In genomic region chr2:8102470-8102869, GRCh38 we compare ENCODE assay signal across 21 cellular contexts.
A peak's percentile ranks its signal among the peaks of the same experiment; 100 is the strongest.
DNase-seq lines count a peak whose midpoint lies in the region; ATAC-seq, FAIRE-seq and TF ChIP-seq lines count a peak whose summit lies in the region.
"Had no signal": no experiment of that assay in that cellular context is flagged by ENCODE, and none has a peak within 500 bp of the region (broad histone marks: within the 10 kb centered on the region; RNA-seq: fewer than 3 reads in every experiment).

No MANE protein-coding gene starts in this region.

- TF ChIP-seq EP300 in HepG2 (IDR thresholded peaks at IDR 0.05; ENCODE audit: low read depth in 2 of 2, low read length in 2 of 2) (no peak), HepG2 (CRISPR knock-in tag; IDR thresholded peaks at IDR 0.05; ENCODE audit: borderline replicate concordance) (no peak), SK-N-SH (IDR thresholded peaks at IDR 0.05; ENCODE audit: borderline replicate concordance in 1 of 2, low read depth in 1 of 2, low read length in 1 of 2) (no peak)

- no peak for FAIRE-seq in HepG2 (lab: Jason Lieb, UNC)
- FAIRE-seq: A204.1, D721Med, G401.6, GM12891 had no signal

- no peak overlapping the region for H3K4me3 Mint-ChIP-seq in GM23338
- H3K4me3 Mint-ChIP-seq: B cell; CD4-positive, alpha-beta T cell; CD8-positive, alpha-beta T cell had no signal

- no peaks in the 10 kb centered on the region for H3K9me3 Mint-ChIP-seq in GM23338
- H3K9me3 Mint-ChIP-seq: CD4-positive, alpha-beta T cell; CD8-positive, alpha-beta T cell had no signal

- H3K9ac ChIP-seq in HepG2 (ENCODE audit: insufficient read depth, low read depth, low read length) (no peak overlapping the region; the same call in 1 of the 2 replicates), SK-N-SH (no peak overlapping the region)
- H3K9ac ChIP-seq: BLaER1 treated with 17β-estradiol and CSF1 and Interleukin-3, amounts not matched to agents 10 nM and 100 nM had no signal

- BruUV-seq in HepG2 (replicated peaks; lab: Mats Ljungman, UMichigan): TSS peak; percentile 75

- CTCF ChIA-PET in HepG2 (lab: Yijun Ruan, JAX; ENCODE audit: low intra/inter-chr PET ratio, low total read pairs): interaction anchor here (1.2 kb wide), 1 partner anchor 12 kb away, joined by 3 read pairs; no protein-coding TSS in a partner anchor
- CTCF ChIA-PET in SK-N-SH (lab: Yijun Ruan, JAX): interaction anchor here (0.9 kb wide), 1 partner anchor 590 kb away, joined by 3 read pairs; no protein-coding TSS in a partner anchor

- WGBS in HepG2 (ENCODE audit: low lambda C conversion rate): 97% methylated on average over 4 of the region's 4 CpGs
- 93% methylated on average over 4 of the region's 4 CpGs for WGBS in right lobe of liver (ENCODE audit: insufficient coverage, low coverage, low lambda C conversion rate, missing lambda C conversion rate)
- 80% methylated on average over 4 of the region's 4 CpGs for WGBS in hepatocyte (ENCODE audit: low lambda C conversion rate, missing lambda C conversion rate)
- 93% methylated on average over 4 of the region's 4 CpGs for WGBS in SK-N-SH (ENCODE audit: low lambda C conversion rate)

- POLR2A ChIA-PET in HepG2 (lab: Yijun Ruan, JAX) (interaction anchor here (0.6 to 1.6 kb wide), 5 partner anchors 11 to 469 kb away, joined by 3 to 14 read pairs (median 5); no protein-coding TSS in a partner anchor), SK-N-SH (lab: Yijun Ruan, JAX) (no interaction called here)

- peaks cover 1% of the 10 kb centered on the region; the same call in 1 of the 3 replicates for H3K4me1 Mint-ChIP-seq in GM23338
- H3K4me1 Mint-ChIP-seq: B cell had no signal

- ATAC-seq in HepG2 (no peak), right lobe of liver (no peak), GM23338 (no peak), GM21786 (IDR thresholded peaks at IDR 0.05; ENCODE audit: unreplicated experiment) (no peak), HG03159 (IDR thresholded peaks at IDR 0.05; ENCODE audit: unreplicated experiment) (no peak)
- ATAC-seq: CD8-positive, alpha-beta T cell had no signal

- no peaks in the 10 kb centered on the region for H3K9me3 ChIP-seq in HepG2 (ENCODE audit: low read length)
- H3K9me3 ChIP-seq in right lobe of liver: no peaks in the 10 kb centered on the region
- H3K9me3 ChIP-seq in hepatocyte (ENCODE audit: low read depth): no peaks in the 10 kb centered on the region
- H3K9me3 ChIP-seq in SK-N-SH: no peaks in the 10 kb centered on the region
- H3K9me3 ChIP-seq: Caco-2 had no signal

- H3K4me3 ChIP-seq in HepG2 (replicated peaks in 1 of 3; ENCODE audit: insufficient read depth in 1 of 3, low read depth in 2 of 3, low read length in 3 of 3) (no peak overlapping the region; a peak in 1 of 6 replicates), right lobe of liver (no peak overlapping the region), GM23338 (no peak overlapping the region), hepatocyte (no peak overlapping the region), SK-N-SH (ENCODE audit: low read depth in 2 of 2, low read length in 1 of 2) (no peak overlapping the region)
- H3K4me3 ChIP-seq: BLaER1 treated with 17β-estradiol and CSF1 and Interleukin-3, amounts not matched to agents 10 nM and 100 nM had no signal

- H3K27ac Mint-ChIP-seq in GM23338: no peak overlapping the region
- H3K27ac Mint-ChIP-seq: B cell; CD4-positive, alpha-beta T cell; CD8-positive, alpha-beta T cell had no signal

- DNase-seq in HepG2 (ENCODE audit: low spot score) (no peak), right lobe of liver (no peak), GM23338 (ENCODE audit: low spot score) (no peak), hepatocyte (ENCODE audit: low spot score) (no peak), SK-N-SH (no peak)
- DNase-seq: 8988T; AML-193; CD4-positive, alpha-beta T cell; CD8-positive, alpha-beta T cell; DMS79 treated with DMSO at 0.1 percent for 48 hours; GF-D8 had no signal

- H3K27ac ChIP-seq in HepG2 (ENCODE audit: extremely low read length, insufficient read depth, low read length) (peak overlapping the region; percentile 63), right lobe of liver (peak overlapping the region in 1 of 3 donors; percentile 29), GM23338 (ENCODE audit: low read depth) (no peak overlapping the region), hepatocyte (peak overlapping the region; percentile 40), SK-N-SH (ENCODE audit: low read depth in 2 of 2, low read length in 1 of 2) (no peak overlapping the region)
- H3K27ac ChIP-seq: BLaER1 treated with 17β-estradiol and CSF1 and Interleukin-3, amounts not matched to agents 10 nM and 100 nM; C4-2B had no signal

- H3K36me3 Mint-ChIP-seq in GM23338 (ENCODE audit: low read depth): peaks cover 1% of the 10 kb centered on the region; the same call in 1 of the 3 replicates
- H3K36me3 Mint-ChIP-seq: CD8-positive, alpha-beta T cell had no signal

- H3K27me3 ChIP-seq in HepG2 (ENCODE audit: control insufficient read depth in 1 of 2, insufficient read depth in 2 of 2, low read length in 2 of 2) (no peaks in the 10 kb centered on the region), right lobe of liver (no peaks in the 10 kb centered on the region), GM23338 (ENCODE audit: insufficient read depth) (no peaks in the 10 kb centered on the region), hepatocyte (no peaks in the 10 kb centered on the region), SK-N-SH (ENCODE audit: insufficient read depth) (no peaks in the 10 kb centered on the region)
- H3K27me3 ChIP-seq: BLaER1 treated with 17β-estradiol and CSF1 and Interleukin-3, amounts not matched to agents 10 nM and 100 nM had no signal

- no peaks in the 10 kb centered on the region for H3K36me3 ChIP-seq in HepG2 (replicated peaks in 1 of 2; ENCODE audit: control insufficient read depth in 1 of 2, insufficient read depth in 2 of 2, low read length in 2 of 2)
- no peaks in the 10 kb centered on the region for H3K36me3 ChIP-seq in right lobe of liver
- no peaks in the 10 kb centered on the region; the same call in 1 of the 2 replicates for H3K36me3 ChIP-seq in GM23338 (ENCODE audit: insufficient read depth)
- H3K36me3 ChIP-seq in hepatocyte (replicated peaks; ENCODE audit: insufficient read depth, low read depth): no peaks in the 10 kb centered on the region
- H3K36me3 ChIP-seq in SK-N-SH (replicated peaks in 1 of 2; ENCODE audit: control insufficient read depth in 1 of 2, insufficient read depth in 2 of 2, low read length in 1 of 2): no peaks in the 10 kb centered on the region
- H3K36me3 ChIP-seq: BLaER1 treated with 17β-estradiol and CSF1 and Interleukin-3, amounts not matched to agents 10 nM and 100 nM had no signal

- H2AFZ ChIP-seq in HepG2 (ENCODE audit: low read length) (no peak overlapping the region), GM23338 (peak overlapping the region; percentile 83; the same call in 1 of the 2 replicates), hepatocyte (no peak overlapping the region), SK-N-SH (ENCODE audit: low read depth) (no peak overlapping the region)

- H4K20me1 ChIP-seq in HepG2 (ENCODE audit: insufficient read depth, low read length) (no peaks in the 10 kb centered on the region), GM23338 (replicated peaks; ENCODE audit: insufficient read depth) (no peaks in the 10 kb centered on the region), hepatocyte (ENCODE audit: insufficient read depth, poor library complexity, severe bottlenecking) (no peaks in the 10 kb centered on the region), SK-N-SH (ENCODE audit: insufficient read depth) (no peaks in the 10 kb centered on the region)
- H4K20me1 ChIP-seq: BLaER1 treated with 17β-estradiol and CSF1 and Interleukin-3, amounts not matched to agents 10 nM and 100 nM had no signal

- H3K79me2 ChIP-seq in HepG2 (ENCODE audit: insufficient read depth, low read length) (no peaks in the 10 kb centered on the region), GM23338 (replicated peaks; ENCODE audit: insufficient read depth) (no peaks in the 10 kb centered on the region), hepatocyte (no peaks in the 10 kb centered on the region), SK-N-SH (ENCODE audit: insufficient read depth) (no peaks in the 10 kb centered on the region)

- no peaks in the 10 kb centered on the region for H3F3A ChIP-seq in GM23338 (replicated peaks; ENCODE audit: low read depth)
- H3F3A ChIP-seq in SK-N-SH (replicated peaks; ENCODE audit: insufficient read depth): no peaks in the 10 kb centered on the region

- no peaks in the 10 kb centered on the region for H3K27me3 Mint-ChIP-seq in GM23338 (ENCODE audit: insufficient read depth, low read depth, poor library complexity)
- H3K27me3 Mint-ChIP-seq: CD4-positive, alpha-beta T cell had no signal

- intact Hi-C loops in HepG2 (cut with micrococcal nuclease; ENCODE audit: unreplicated experiment): loop anchor here (2.0 kb wide), 1 partner anchor 576 kb away; no protein-coding TSS in a partner anchor
- intact Hi-C loops in right lobe of liver (cut with DNase I): no loop called here

- H3K4me1 ChIP-seq in HepG2 (ENCODE audit: insufficient read depth, low read length) (peaks cover 56% of the 10 kb centered on the region), right lobe of liver (peaks cover 3 to 25% (median 15%) of the 10 kb centered on the region in 4 donors), GM23338 (ENCODE audit: insufficient read depth) (0 out of 2 replicates have a peak, but pooled peaks cover under 1% of the 10 kb centered on the region), hepatocyte (ENCODE audit: insufficient read depth) (peaks cover 28% of the 10 kb centered on the region), SK-N-SH (ENCODE audit: control insufficient read depth in 1 of 2, insufficient read depth in 2 of 2, low read depth in 1 of 2, low read length in 1 of 2) (no peaks in the 10 kb centered on the region; a peak in 2 of 4 replicates)

- TF ChIP-seq RAD21 in HepG2 (CRISPR knock-in tag; IDR thresholded peaks at IDR 0.05): no peak
- no peak for TF ChIP-seq RAD21 in SK-N-SH (IDR thresholded peaks at IDR 0.05; ENCODE audit: low read length)

- TF ChIP-seq POLR2A in HepG2 (IDR thresholded peaks at IDR 0.05; ENCODE audit: insufficient read depth in 1 of 2, low read depth in 2 of 2, low read length in 2 of 2) (no peak), right lobe of liver (IDR thresholded peaks at IDR 0.05) (no peak)

- TF ChIP-seq CTCF in HepG2 (CRISPR knock-in tag; IDR thresholded peaks at IDR 0.05) (no peak), right lobe of liver (IDR thresholded peaks at IDR 0.05) (no peak), GM23338 (conservative IDR thresholded peaks at IDR 0.05; ENCODE audit: low read depth in 2 of 2) (no peak), hepatocyte (IDR thresholded peaks at IDR 0.05; ENCODE audit: poor library complexity) (no peak), SK-N-SH (IDR thresholded peaks at IDR 0.05) (no peak)

- in situ Hi-C loops in HepG2 (cut with HindIII; ENCODE audit: extremely low pct_ligation_motif_present, low pct_unique_long_range_greater_than_20kb): no loop called here

- H3K4me2 ChIP-seq in HepG2 (ENCODE audit: low read depth, low read length) (peak overlapping the region; percentile 51), GM23338 (no peak overlapping the region), hepatocyte (no peak overlapping the region), SK-N-SH (no peak overlapping the region)
- H3K4me2 ChIP-seq: BLaER1 treated with 17β-estradiol and CSF1 and Interleukin-3, amounts not matched to agents 10 nM and 100 nM had no signal

- H3K9me2 ChIP-seq in GM23338 (ENCODE audit: insufficient read depth) (peaks cover 18% of the 10 kb centered on the region), hepatocyte (replicated peaks; ENCODE audit: insufficient read depth) (no peaks in the 10 kb centered on the region), SK-N-SH (no peaks in the 10 kb centered on the region)

Comparison
In these comparisons a context has a peak if more than half of its experiments do, and no peak if none do; other contexts are left out.
1. H3K27ac ChIP-seq: peak in HepG2 (single experiment) and hepatocyte (single experiment); none in GM23338 (single experiment) and SK-N-SH (0 of 2).